ENCODE assay signal across 2 cellular contexts in genomic region chr1:19074902-19075721, GRCh38.
TF ChIP-seq lines count a peak whose summit lies in the region.

No MANE protein-coding gene starts in this region.

TF ChIP-seq in liver, 16 proteins besides CTCF, POLR2A, EP300 and RAD21 (continued from another document):
- TF ChIP-seq TAF1 (conservative IDR thresholded peaks at IDR 0.05): no peak
- TF ChIP-seq GABPA (IDR thresholded peaks at IDR 0.05 in 1 of 2, conservative IDR thresholded peaks at IDR 0.05 in 1 of 2): no peak

TF ChIP-seq in HepG2, 621 proteins besides CTCF, POLR2A, EP300 and RAD21 (continued from another document):
- TF ChIP-seq ZNF597 (CRISPR knock-in tag; IDR thresholded peaks at IDR 0.05) (no peak), ZNF558 (CRISPR knock-in tag; IDR thresholded peaks at IDR 0.05; ENCODE audit: borderline replicate concordance) (no peak), HNF4A (CRISPR knock-in tag; IDR thresholded peaks at IDR 0.05) (no peak), MTA1 (CRISPR knock-in tag; IDR thresholded peaks at IDR 0.05; ENCODE audit: borderline replicate concordance) (no peak), ZNF577 (CRISPR knock-in tag; IDR thresholded peaks at IDR 0.05; ENCODE audit: borderline replicate concordance, low read depth) (no peak), THAP11 (CRISPR knock-in tag; IDR thresholded peaks at IDR 0.05) (no peak), FOXO4 (CRISPR knock-in tag; conservative IDR thresholded peaks at IDR 0.05) (no peak)
